Comparison of ENCODE assay signal across 12 cellular contexts in the genomic region with DNA sequence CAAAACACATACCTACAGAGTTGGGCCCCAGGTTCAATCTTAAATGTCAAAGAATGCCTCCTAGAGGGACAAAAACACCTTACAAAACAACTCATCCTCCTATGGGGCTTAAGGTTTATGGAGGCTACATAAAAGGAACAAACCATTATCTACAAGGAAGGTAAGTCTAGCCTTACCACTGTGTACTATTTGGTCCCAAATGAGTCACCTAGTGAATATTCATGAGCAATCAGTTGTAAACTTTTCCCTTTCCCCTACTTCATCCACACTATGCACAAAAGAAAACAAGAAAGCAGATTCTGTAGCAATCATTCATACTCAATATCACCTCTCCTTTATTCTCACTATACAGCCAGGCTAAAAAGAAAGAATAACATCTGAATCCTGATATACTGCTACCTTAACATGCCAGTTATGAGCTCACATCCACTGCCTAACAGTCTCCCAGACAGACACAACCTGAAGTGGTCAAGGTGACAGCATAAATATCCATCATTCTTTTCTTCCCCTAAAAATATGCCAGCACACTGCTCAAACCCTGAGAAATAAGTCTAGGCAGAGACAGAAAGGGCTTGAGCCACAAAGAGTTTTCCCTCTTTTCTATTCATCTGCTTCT. TPM values are rescaled to one million over a fixed set of nuclear protein-coding genes. Genes with fewer than 3 reads are reported as not detected.
DNase-seq lines count a peak whose midpoint lies in the region; ATAC-seq, FAIRE-seq and TF ChIP-seq lines count a peak whose summit lies in the region.
"Had no signal": no experiment of that assay in that cellular context is flagged by ENCODE, and none has a peak within 500 bp of the region (broad histone marks: within the 10 kb centered on the region; RNA-seq: fewer than 3 reads in every experiment).

No MANE protein-coding gene starts in this region.

- TF ChIP-seq CTCF in fibroblast of mammary gland (conservative IDR thresholded peaks at IDR 0.05; ENCODE audit: control insufficient read depth, insufficient read depth, low read depth, low read length) = no peak
- TF ChIP-seq CTCF in pancreas (IDR thresholded peaks at IDR 0.05) = no peak

- H3K9me3 ChIP-seq in pancreas = no peaks in the 10 kb centered on the region

- H3K4me1 ChIP-seq in pancreas = no peaks in the 10 kb centered on the region
- H3K4me1 ChIP-seq: parathyroid adenoma had no signal

- intact Hi-C loops in pancreas (cut with DNase I) = no loop called here

- no peaks in the 10 kb centered on the region for H3K36me3 ChIP-seq in pancreas

- no peak overlapping the region for H3K27ac ChIP-seq in pancreas
- H3K27ac ChIP-seq: parathyroid adenoma had no signal

- no peaks in the 10 kb centered on the region for H3K27me3 ChIP-seq in pancreas

- no peak overlapping the region for H3K4me3 ChIP-seq in fibroblast of mammary gland (ENCODE audit: control insufficient read depth, low read depth, low read length)
- no peak overlapping the region for H3K4me3 ChIP-seq in pancreas

- DNase-seq in GM12891 (ENCODE audit: insufficient read length, low spot score) (no peak), fibroblast of mammary gland (ENCODE audit: low read depth) (peak; percentile 72), NCI-H2171 (lab: John Stamatoyannopoulos, UW) (no peak), iPS-NIHi7 (ENCODE audit: extremely low spot score) (no peak), pancreas (no peak)
- DNase-seq in activated CD4-positive, alpha-beta T cell treated with anti-CD3 and anti-CD28 coated beads, Interleukin-2, amount 50 U/mL, for 48 hours = no peak
- DNase-seq: activated CD8-positive, alpha-beta memory T cell treated with anti-CD3 and anti-CD28 coated beads for 24 hours; GF-D8; NCI-H82 had no signal

- peak; percentile 52 for FAIRE-seq in GM12891 (lab: Jason Lieb, UNC)
- FAIRE-seq in pancreas (lab: Jason Lieb, UNC) = no peak

- no peak for TF ChIP-seq POLR2A in GM12891 (IDR thresholded peaks at IDR 0.05; ENCODE audit: low read depth, low read length)

- ATAC-seq in GM21447 (IDR thresholded peaks at IDR 0.05; ENCODE audit: unreplicated experiment) = peak; percentile 60
- peak; percentile 52 for ATAC-seq in HG03575 (IDR thresholded peaks at IDR 0.05; ENCODE audit: extremely low read depth, insufficient number of reproducible peaks, low FRiP score, unreplicated experiment)
- ATAC-seq in pancreas = no peak

TF ChIP-seq in GM12891, 5 proteins besides CTCF, POLR2A, EP300 and RAD21:
- TF ChIP-seq POLR2AphosphoS5 (IDR thresholded peaks at IDR 0.05; ENCODE audit: low read depth, low read length) (no peak), POU2F2 (IDR thresholded peaks at IDR 0.05; ENCODE audit: low read depth, low read length) (0 out of 2 replicates have a peak, but pooled peaks have one; percentile 40)

RNA-seq across cellular contexts. Expression of gene OXCT1, which starts 6.2 kb away (rescaled TPM):
- 37.4 TPM for polyA plus RNA-seq in GM12891 (2012; ENCODE audit: low read depth, missing spikeins)
- total RNA-seq in pancreas = 1 to 10 TPM; 1.8 to 5.4 (median 3.0) TPM
- polyA plus RNA-seq in pancreas = 1 to 10 TPM; 2.1 to 8.2 TPM

RNA-seq across cellular contexts. Expression of gene RIMOC1, which starts 40.2 kb away (rescaled TPM):
- polyA plus RNA-seq in GM12891 (2012; ENCODE audit: low read depth, missing spikeins) = 3.4 TPM
- total RNA-seq in pancreas = 10 to 100 TPM in 4 of 6 donors, 1 to 10 TPM in 2; 5.8 to 14.7 (median 11.7) TPM
- 1 to 10 TPM; 2.4 to 4.2 TPM for polyA plus RNA-seq in pancreas

Comparison
In these comparisons a context has a peak if more than half of its experiments do, and no peak if none do; other contexts are left out.
1. ATAC-seq: peak in GM21447 (single experiment) and HG03575 (single experiment); none in pancreas (0 of 4).